Comparison of ENCODE assay signal across 2 cellular contexts in the genomic region with DNA sequence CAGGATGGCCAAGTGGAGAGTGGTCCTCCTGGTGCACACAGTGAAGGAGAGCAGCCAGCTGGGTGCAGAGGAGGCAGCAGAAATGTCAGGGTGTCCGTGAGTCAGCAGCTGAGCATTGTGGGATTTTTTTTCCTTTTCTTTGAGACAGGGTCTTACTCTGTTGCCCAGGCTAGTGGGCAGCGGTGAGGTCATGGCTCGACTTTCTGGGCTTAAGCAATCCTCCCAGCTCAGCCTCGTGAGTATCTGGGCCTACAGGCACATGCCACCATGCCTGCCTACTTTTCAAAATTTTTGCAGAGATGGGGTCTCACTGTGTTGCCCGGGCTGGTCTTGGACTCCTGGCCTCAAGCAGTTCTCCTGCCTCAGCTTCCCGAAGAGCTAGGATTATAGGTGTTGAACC.
A peak's percentile ranks its signal among the peaks of the same experiment; 100 is the strongest.
TF ChIP-seq lines count a peak whose summit lies in the region.

No MANE protein-coding gene starts in this region.

TF ChIP-seq in HepG2, 621 proteins besides CTCF, POLR2A, EP300 and RAD21:
- no peak for TF ChIP-seq ZKSCAN8 (CRISPR knock-in tag; IDR thresholded peaks at IDR 0.05; ENCODE audit: borderline replicate concordance)
- TF ChIP-seq ZNF749 (CRISPR knock-in tag; IDR thresholded peaks at IDR 0.05; ENCODE audit: borderline replicate concordance) = no peak
- TF ChIP-seq PCBP1 (IDR thresholded peaks at IDR 0.05; ENCODE audit: borderline replicate concordance, low read depth, low read length) = no peak
- TF ChIP-seq ZNF138 (CRISPR knock-in tag; IDR thresholded peaks at IDR 0.05; ENCODE audit: low read depth) = no peak
- no peak for TF ChIP-seq FOXM1 (CRISPR knock-in tag; IDR thresholded peaks at IDR 0.05)
- TF ChIP-seq ZNF121 (CRISPR knock-in tag; IDR thresholded peaks at IDR 0.05) = peak; percentile 32; the same call in 1 of the 2 replicates
- TF ChIP-seq, protein P1, sequence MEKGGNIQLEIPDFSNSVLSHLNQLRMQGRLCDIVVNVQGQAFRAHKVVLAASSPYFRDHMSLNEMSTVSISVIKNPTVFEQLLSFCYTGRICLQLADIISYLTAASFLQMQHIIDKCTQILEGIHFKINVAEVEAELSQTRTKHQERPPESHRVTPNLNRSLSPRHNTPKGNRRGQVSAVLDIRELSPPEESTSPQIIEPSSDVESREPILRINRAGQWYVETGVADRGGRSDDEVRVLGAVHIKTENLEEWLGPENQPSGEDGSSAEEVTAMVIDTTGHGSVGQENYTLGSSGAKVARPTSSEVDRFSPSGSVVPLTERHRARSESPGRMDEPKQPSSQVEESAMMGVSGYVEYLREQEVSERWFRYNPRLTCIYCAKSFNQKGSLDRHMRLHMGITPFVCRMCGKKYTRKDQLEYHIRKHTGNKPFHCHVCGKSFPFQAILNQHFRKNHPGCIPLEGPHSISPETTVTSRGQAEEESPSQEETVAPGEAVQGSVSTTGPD (CRISPR knock-in tag; IDR thresholded peaks at IDR 0.05) = no peak
- TF ChIP-seq ZNF333 (CRISPR knock-in tag; IDR thresholded peaks at IDR 0.05; ENCODE audit: borderline replicate concordance) = no peak
- 0 out of 2 replicates have a peak, but pooled peaks have one; percentile 39 for TF ChIP-seq ZNF143 (CRISPR knock-in tag; IDR thresholded peaks at IDR 0.05)
- TF ChIP-seq RFX3 (CRISPR knock-in tag; IDR thresholded peaks at IDR 0.05) = no peak
- no peak for TF ChIP-seq ONECUT2 (CRISPR knock-in tag; IDR thresholded peaks at IDR 0.05)
- TF ChIP-seq SMAD3 (CRISPR knock-in tag; IDR thresholded peaks at IDR 0.05) = no peak
- no peak for TF ChIP-seq FOXP1 (IDR thresholded peaks at IDR 0.05)
- TF ChIP-seq FOXP1 (CRISPR knock-in tag; IDR thresholded peaks at IDR 0.05) = no peak
- no peak for TF ChIP-seq ZNF530 (CRISPR knock-in tag; IDR thresholded peaks at IDR 0.05; ENCODE audit: low read depth)
- TF ChIP-seq PLRG1 (conservative IDR thresholded peaks at IDR 0.05) = no peak
- TF ChIP-seq TBL1XR1 (IDR thresholded peaks at IDR 0.05; ENCODE audit: borderline replicate concordance, low read length, partially characterized antibody) = no peak
- TF ChIP-seq MYNN (CRISPR knock-in tag; IDR thresholded peaks at IDR 0.05; ENCODE audit: low read depth) = no peak

TF ChIP-seq in K562, 482 proteins besides CTCF, POLR2A, EP300 and RAD21:
- TF ChIP-seq, protein P2, sequence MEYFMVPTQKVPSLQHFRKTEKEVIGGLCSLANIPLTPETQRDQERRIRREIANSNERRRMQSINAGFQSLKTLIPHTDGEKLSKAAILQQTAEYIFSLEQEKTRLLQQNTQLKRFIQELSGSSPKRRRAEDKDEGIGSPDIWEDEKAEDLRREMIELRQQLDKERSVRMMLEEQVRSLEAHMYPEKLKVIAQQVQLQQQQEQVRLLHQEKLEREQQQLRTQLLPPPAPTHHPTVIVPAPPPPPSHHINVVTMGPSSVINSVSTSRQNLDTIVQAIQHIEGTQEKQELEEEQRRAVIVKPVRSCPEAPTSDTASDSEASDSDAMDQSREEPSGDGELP (CRISPR knock-in tag; IDR thresholded peaks at IDR 0.05; ENCODE audit: borderline replicate concordance) = 0 out of 2 replicates have a peak, but pooled peaks have one; percentile 14
- no peak for TF ChIP-seq FOXJ2 (tag; IDR thresholded peaks at IDR 0.05)
